In genomic region chr18:40380657-40381441, GRCh38 we compare ENCODE assay signal across 2 cellular contexts.
TF ChIP-seq lines count a peak whose summit lies in the region.

No MANE protein-coding gene starts in this region.

TF ChIP-seq in IMR-90, 13 proteins besides CTCF, POLR2A, EP300 and RAD21:
- TF ChIP-seq CEBPB (IDR thresholded peaks at IDR 0.05; ENCODE audit: low read depth, low read length) (no peak), BHLHE40 (IDR thresholded peaks at IDR 0.05; ENCODE audit: low read depth, low read length) (no peak), CHD1 (IDR thresholded peaks at IDR 0.05; ENCODE audit: low read depth, low read length) (no peak), FOS (IDR thresholded peaks at IDR 0.05; ENCODE audit: low read depth, low read length) (no peak), SMC3 (IDR thresholded peaks at IDR 0.05; ENCODE audit: low read depth, low read length) (no peak), ELK1 (IDR thresholded peaks at IDR 0.05; ENCODE audit: borderline replicate concordance, low read depth, low read length) (no peak), RCOR1 (IDR thresholded peaks at IDR 0.05; ENCODE audit: insufficient replicate concordance, low read length) (no peak), MAZ (IDR thresholded peaks at IDR 0.05; ENCODE audit: borderline replicate concordance, low read depth, low read length) (no peak), RFX5 (IDR thresholded peaks at IDR 0.05; ENCODE audit: low read depth, low read length) (no peak), NFE2L2 (IDR thresholded peaks at IDR 0.05; ENCODE audit: low read depth, low read length) (no peak), MXI1 (IDR thresholded peaks at IDR 0.05; ENCODE audit: borderline replicate concordance, low read depth, low read length) (no peak), USF2 (IDR thresholded peaks at IDR 0.05; ENCODE audit: low read depth, low read length) (no peak), MAFK (IDR thresholded peaks at IDR 0.05; ENCODE audit: low read depth, low read length) (no peak)

TF ChIP-seq in neural cell, 6 proteins besides CTCF, POLR2A, EP300 and RAD21:
- TF ChIP-seq SMC3 (conservative IDR thresholded peaks at IDR 0.05; ENCODE audit: poor library complexity) (peak; percentile 16), TAF1 (IDR thresholded peaks at IDR 0.05; ENCODE audit: low read depth) (no peak)
